ENCODE assay signal across 23 cellular contexts in the genomic region with DNA sequence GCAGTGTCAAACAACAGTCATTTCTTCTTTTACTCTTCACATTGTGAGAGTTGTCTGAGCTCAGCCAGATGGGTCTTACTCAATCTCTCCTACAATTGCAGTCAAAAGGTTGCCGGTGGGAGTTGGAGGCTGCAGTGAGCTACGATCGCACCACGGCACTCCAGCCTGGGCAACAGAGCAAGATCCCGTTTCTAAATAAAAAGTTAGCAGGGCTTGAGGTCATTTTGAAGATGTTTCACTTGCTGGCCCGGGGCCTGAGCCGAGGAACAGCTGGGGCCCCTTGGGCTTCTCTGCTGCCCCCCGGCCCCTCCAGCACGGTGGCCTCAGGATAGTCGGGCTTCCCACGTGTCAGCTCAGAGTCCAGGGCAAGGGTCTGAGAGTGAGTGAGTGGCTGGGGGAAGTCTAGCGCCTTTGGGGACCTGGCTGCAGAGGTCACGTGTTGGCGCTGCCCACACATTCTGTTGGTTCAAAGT. TPM values are rescaled to one million over a fixed set of nuclear protein-coding genes. Genes with fewer than 3 reads are reported as not detected.
DNase-seq lines count a peak whose midpoint lies in the region; ATAC-seq, FAIRE-seq and TF ChIP-seq lines count a peak whose summit lies in the region.
"Had no signal": no experiment of that assay in that cellular context is flagged by ENCODE, and none has a peak within 500 bp of the region (broad histone marks: within the 10 kb centered on the region; RNA-seq: fewer than 3 reads in every experiment).

No MANE protein-coding gene starts in this region.

- intact Hi-C loops in HepG2 (cut with micrococcal nuclease; ENCODE audit: unreplicated experiment) = loop anchor here (1.0 kb wide), 1 partner anchor 39 kb away; no protein-coding TSS in a partner anchor
- intact Hi-C loops in gastrocnemius medialis (cut with DNase I; ENCODE audit: low total_unique reads) = no loop called here

- peak; percentile 84 for ATAC-seq in HepG2
- ATAC-seq in gastrocnemius medialis = peak in 1 of 2 donors; percentile 44
- no peak for ATAC-seq in GM18867 (IDR thresholded peaks at IDR 0.05; ENCODE audit: unreplicated experiment)
- ATAC-seq in GM18861 (IDR thresholded peaks at IDR 0.05; ENCODE audit: unreplicated experiment) = no peak
- ATAC-seq: A549, HCT116 had no signal

- 0 out of 2 replicates have a peak, but pooled peaks have one; percentile 15 for TF ChIP-seq RAD21 in HepG2 (CRISPR knock-in tag; IDR thresholded peaks at IDR 0.05)

- CTCF ChIA-PET in HepG2 (lab: Yijun Ruan, JAX; ENCODE audit: low intra/inter-chr PET ratio, low total read pairs) = no interaction called here

- FAIRE-seq in HepG2 (lab: Jason Lieb, UNC) = peak; percentile 64
- FAIRE-seq: A549 had no signal

- 38% methylated on average over 14 of the region's 14 CpGs for WGBS in HepG2 (ENCODE audit: low lambda C conversion rate)

- H3K9me3 ChIP-seq in DOHH2 (ENCODE audit: control insufficient read depth, insufficient read depth, low read length) (peaks cover 17% of the 10 kb centered on the region), HepG2 (ENCODE audit: low read length) (no peaks in the 10 kb centered on the region), gastrocnemius medialis (no peaks in the 10 kb centered on the region)
- H3K9me3 ChIP-seq: A549, MG63 had no signal

- H3K4me2 ChIP-seq in DOHH2 (ENCODE audit: low read length) (no peak overlapping the region), HepG2 (ENCODE audit: low read depth, low read length) (peak overlapping the region; percentile 40)
- H3K4me2 ChIP-seq: A549 had no signal

- peak overlapping the region; percentile 63 for H3K9ac ChIP-seq in HepG2 (ENCODE audit: insufficient read depth, low read depth, low read length)

- H3F3A ChIP-seq in DOHH2 (ENCODE audit: control insufficient read depth, insufficient read depth) = peaks cover 45% of the 10 kb centered on the region

- H3K4me1 ChIP-seq in DOHH2 (ENCODE audit: control insufficient read depth, low read length) (peaks cover 80% of the 10 kb centered on the region), HepG2 (ENCODE audit: insufficient read depth, low read length) (peaks cover 32% of the 10 kb centered on the region), gastrocnemius medialis (peaks cover 0 to 18% of the 10 kb centered on the region in 2 donors)
- H3K4me1 ChIP-seq: A549 had no signal

- no peaks in the 10 kb centered on the region for H3K9me2 ChIP-seq in DOHH2 (replicated peaks; ENCODE audit: control insufficient read depth, low read length)

- DNase-seq in amniotic epithelial cell (ENCODE audit: low read depth) (peak; percentile 61), HepG2 (ENCODE audit: low spot score) (peak; percentile 65), gastrocnemius medialis (no peak), RPMI8226 (no peak)
- DNase-seq: AML-193; CD4-positive, alpha-beta T cell; DMS79; IMR-90; KG1; MG63; NCI-H1048; NCI-H1417; NCI-H1694; NCI-H2029 treated with DMSO at 0.1 percent for 48 hours; NCI-H226; NCI-H510A; SHP77 treated with DMSO at 0.1 percent for 48 hours had no signal

- BruUV-seq in HepG2 (replicated peaks; lab: Mats Ljungman, UMichigan) = no TSS peak

- no peak for TF ChIP-seq CTCF in DOHH2 (IDR thresholded peaks at IDR 0.05; ENCODE audit: low read depth, low read length, poor library complexity, severe bottlenecking)
- TF ChIP-seq CTCF in HepG2 (CRISPR knock-in tag; IDR thresholded peaks at IDR 0.05) = no peak
- TF ChIP-seq CTCF in gastrocnemius medialis (IDR thresholded peaks at IDR 0.05 in 4 of 5, conservative IDR thresholded peaks at IDR 0.05 in 1 of 5) = no peak

- in situ Hi-C loops in HepG2 (cut with HindIII; ENCODE audit: extremely low pct_ligation_motif_present, low pct_unique_long_range_greater_than_20kb) = no loop called here
- in situ Hi-C loops in gastrocnemius medialis (cut with MboI; ENCODE audit: low sequenced_read_pairs in 4 of 4) = no loop called here

- no peak for TF ChIP-seq POLR2A in HepG2 (IDR thresholded peaks at IDR 0.05; ENCODE audit: insufficient read depth in 1 of 2, low read depth in 2 of 2, low read length in 2 of 2)
- TF ChIP-seq POLR2A in gastrocnemius medialis (IDR thresholded peaks at IDR 0.05) = no peak

- no peak overlapping the region for H2AFZ ChIP-seq in HepG2 (ENCODE audit: low read length)

- peak in 1 of 2 experiments; percentile 20; a peak in 1 of 4 replicates for TF ChIP-seq EP300 in HepG2 (IDR thresholded peaks at IDR 0.05; ENCODE audit: low read depth in 2 of 2, low read length in 2 of 2)
- TF ChIP-seq EP300 in HepG2 (CRISPR knock-in tag; IDR thresholded peaks at IDR 0.05; ENCODE audit: borderline replicate concordance) = no peak

- H3K27ac ChIP-seq in DOHH2 (ENCODE audit: low read depth, low read length) (peak overlapping the region; percentile 88; the same call in 1 of the 2 replicates), HepG2 (ENCODE audit: extremely low read length, insufficient read depth, low read length) (peak overlapping the region; percentile 92), gastrocnemius medialis (peak overlapping the region; percentile 32 to 66 (median 50))

- H4K20me1 ChIP-seq in DOHH2 (ENCODE audit: control insufficient read depth, insufficient read depth, low read depth, low read length) (peaks cover 5% of the 10 kb centered on the region; the same call in 1 of the 2 replicates), HepG2 (ENCODE audit: insufficient read depth, low read length) (no peaks in the 10 kb centered on the region)

- H3K79me2 ChIP-seq in DOHH2 (ENCODE audit: control insufficient read depth, low read length) (peaks cover 89% of the 10 kb centered on the region), HepG2 (ENCODE audit: insufficient read depth, low read length) (peaks cover 3% of the 10 kb centered on the region)

- H3K27me3 ChIP-seq in DOHH2 (ENCODE audit: control insufficient read depth, low read length) (no peaks in the 10 kb centered on the region), HepG2 (ENCODE audit: control insufficient read depth in 1 of 2, insufficient read depth in 2 of 2, low read length in 2 of 2) (no peaks in the 10 kb centered on the region), gastrocnemius medialis (no peaks in the 10 kb centered on the region)
- H3K27me3 ChIP-seq: BLaER1 treated with 17β-estradiol and CSF1 and Interleukin-3, amounts not matched to agents 10 nM and 100 nM; MG63 had no signal

- H3K4me3 ChIP-seq in DOHH2 (ENCODE audit: low read length) (no peak overlapping the region), HepG2 (replicated peaks in 1 of 3; ENCODE audit: insufficient read depth in 1 of 3, low read depth in 2 of 3, low read length in 3 of 3) (peak overlapping the region in 2 of 3 experiments; percentile 2 to 48; a peak in 2 of 6 replicates), gastrocnemius medialis (no peak overlapping the region)
- H3K4me3 ChIP-seq: A549; BLaER1 treated with 17β-estradiol and CSF1 and Interleukin-3, amounts not matched to agents 10 nM and 100 nM; MG63 had no signal

- POLR2A ChIA-PET in HepG2 (lab: Yijun Ruan, JAX) = no interaction called here

- H3K36me3 ChIP-seq in DOHH2 (ENCODE audit: control insufficient read depth, low read length) (peaks cover 31% of the 10 kb centered on the region), HepG2 (replicated peaks in 1 of 2; ENCODE audit: control insufficient read depth in 1 of 2, insufficient read depth in 2 of 2, low read length in 2 of 2) (peaks cover 0 to 4% of the 10 kb centered on the region in 2 experiments; a peak in 1 of 5 replicates), gastrocnemius medialis (no peaks in the 10 kb centered on the region)

TF ChIP-seq in HepG2, 621 proteins besides CTCF, POLR2A, EP300 and RAD21 (continues in another document):
- TF ChIP-seq MLLT10 (CRISPR knock-in tag; IDR thresholded peaks at IDR 0.05) = no peak
- no peak for TF ChIP-seq ZNF282 (IDR thresholded peaks at IDR 0.05; ENCODE audit: partially characterized antibody)
- peak; percentile 68; the same call in 1 of the 2 replicates for TF ChIP-seq CEBPB (IDR thresholded peaks at IDR 0.05; ENCODE audit: borderline replicate concordance, low read depth, low read length)
- TF ChIP-seq KDM2A (CRISPR knock-in tag; IDR thresholded peaks at IDR 0.05; ENCODE audit: borderline replicate concordance, low read depth) = 0 out of 2 replicates have a peak, but pooled peaks have one; percentile 20
- TF ChIP-seq BHLHE40 (IDR thresholded peaks at IDR 0.05; ENCODE audit: low read length) = peak; percentile 72
- no peak for TF ChIP-seq MTA3 (CRISPR knock-in tag; IDR thresholded peaks at IDR 0.05)
- TF ChIP-seq NFKB2 (CRISPR knock-in tag; IDR thresholded peaks at IDR 0.05; ENCODE audit: borderline replicate concordance) = peak; percentile 19; the same call in 1 of the 2 replicates
- TF ChIP-seq RXRA (CRISPR knock-in tag; IDR thresholded peaks at IDR 0.05) = peak; percentile 60
- peak; percentile 83 for TF ChIP-seq HNF4G (IDR thresholded peaks at IDR 0.05; ENCODE audit: borderline replicate concordance, low read depth, low read length)
- TF ChIP-seq HNF4G (CRISPR knock-in tag; IDR thresholded peaks at IDR 0.05; ENCODE audit: borderline replicate concordance, low read depth) = peak; percentile 39; the same call in 1 of the 2 replicates
- TF ChIP-seq ZNF205 (CRISPR knock-in tag; IDR thresholded peaks at IDR 0.05) = no peak

RNA-seq across cellular contexts. Expression of gene GTF2IRD1, which starts 40.4 kb away (rescaled TPM):
- total RNA-seq in HepG2 (2016; rRNA removed; fragmentation: Illumina TruSeq; extraction: Trizol) (16.5 and 17.8 TPM in 2 replicates), gastrocnemius medialis (100 to 1,000 TPM in 1 of 4 donors, 10 to 100 TPM in 3; 42.9 to 109 (median 77.0) TPM)
- total RNA-seq in HepG2 (2016; cell fraction: cytosol; rRNA removed; fragmentation: Illumina TruSeq; extraction: Trizol; ENCODE audit: low read depth) = 8.1 and 9.5 TPM in 2 replicates
- 13.6 and 19.1 TPM in 2 replicates for total RNA-seq in HepG2 (2016; cell fraction: insoluble cytoplasmic fraction; rRNA removed; fragmentation: Illumina TruSeq; extraction: Trizol)
- total RNA-seq in HepG2 (2016; cell fraction: membrane; rRNA removed; fragmentation: Illumina TruSeq; extraction: Trizol) = 17.2 and 18.9 TPM in 2 replicates
- total RNA-seq in HepG2 (2016; cell fraction: nucleus; rRNA removed; fragmentation: Illumina TruSeq; extraction: Trizol) = 15.6 and 22.1 TPM in 2 replicates
- 26.7 and 28.2 TPM in 2 replicates for polyA plus RNA-seq in HepG2 (2011; rRNA removed)
- 12.3 and 16.0 TPM in 2 replicates for polyA plus RNA-seq in HepG2 (2011; cell fraction: cytosol; rRNA removed)
- polyA plus RNA-seq in HepG2 (2011; cell fraction: nucleus; rRNA removed) = 38.7 and 43.3 TPM in 2 replicates
- 36.1 and 37.4 TPM in 2 replicates for polyA plus RNA-seq in HepG2 (2012)
- 10.4 and 12.9 TPM in 2 replicates for polyA plus RNA-seq in HepG2 (2016; cell fraction: cytosol; fragmentation: Illumina TruSeq; extraction: Trizol; ENCODE audit: low read depth)
- polyA plus RNA-seq in HepG2 (2016; cell fraction: insoluble cytoplasmic fraction; fragmentation: Illumina TruSeq; extraction: Trizol; ENCODE audit: low read depth) = 27.6 and 31.7 TPM in 2 replicates
- 23.3 and 26.7 TPM in 2 replicates for polyA plus RNA-seq in HepG2 (2016; cell fraction: membrane; fragmentation: Illumina TruSeq; extraction: Trizol; ENCODE audit: low read depth)
- polyA plus RNA-seq in HepG2 (2016; cell fraction: nucleus; fragmentation: Illumina TruSeq; extraction: Trizol; ENCODE audit: insufficient read depth, low read depth) = 51.1 and 66.8 TPM in 2 replicates
- 23.4 and 53.2 TPM in 2 replicates for polyA minus RNA-seq in HepG2 (2011; rRNA and poly(A)+ RNA removed; ENCODE audit: low replicate concordance)
- 14.9 and 17.7 TPM in 2 replicates for polyA minus RNA-seq in HepG2 (2011; cell fraction: cytosol; rRNA and poly(A)+ RNA removed)
- 15.5 and 16.5 TPM in 2 replicates for polyA minus RNA-seq in HepG2 (2011; cell fraction: nucleus; rRNA and poly(A)+ RNA removed)

Comparison
In these comparisons a context has a peak if more than half of its experiments do, and no peak if none do; other contexts are left out.
1. H3K4me3 ChIP-seq: peak in HepG2 (2 of 3); none in DOHH2 (single experiment) and gastrocnemius medialis (0 of 4).
2. DNase-seq: peak in amniotic epithelial cell (single experiment) and HepG2 (single experiment); none in gastrocnemius medialis (0 of 2) and RPMI8226 (single experiment).
3. Peak in every context shown above with its lines, with median percentiles within 50 percentile points of each other: H3K27ac ChIP-seq.